10 cellular contexts compared by ENCODE assay signal in the genomic region with DNA sequence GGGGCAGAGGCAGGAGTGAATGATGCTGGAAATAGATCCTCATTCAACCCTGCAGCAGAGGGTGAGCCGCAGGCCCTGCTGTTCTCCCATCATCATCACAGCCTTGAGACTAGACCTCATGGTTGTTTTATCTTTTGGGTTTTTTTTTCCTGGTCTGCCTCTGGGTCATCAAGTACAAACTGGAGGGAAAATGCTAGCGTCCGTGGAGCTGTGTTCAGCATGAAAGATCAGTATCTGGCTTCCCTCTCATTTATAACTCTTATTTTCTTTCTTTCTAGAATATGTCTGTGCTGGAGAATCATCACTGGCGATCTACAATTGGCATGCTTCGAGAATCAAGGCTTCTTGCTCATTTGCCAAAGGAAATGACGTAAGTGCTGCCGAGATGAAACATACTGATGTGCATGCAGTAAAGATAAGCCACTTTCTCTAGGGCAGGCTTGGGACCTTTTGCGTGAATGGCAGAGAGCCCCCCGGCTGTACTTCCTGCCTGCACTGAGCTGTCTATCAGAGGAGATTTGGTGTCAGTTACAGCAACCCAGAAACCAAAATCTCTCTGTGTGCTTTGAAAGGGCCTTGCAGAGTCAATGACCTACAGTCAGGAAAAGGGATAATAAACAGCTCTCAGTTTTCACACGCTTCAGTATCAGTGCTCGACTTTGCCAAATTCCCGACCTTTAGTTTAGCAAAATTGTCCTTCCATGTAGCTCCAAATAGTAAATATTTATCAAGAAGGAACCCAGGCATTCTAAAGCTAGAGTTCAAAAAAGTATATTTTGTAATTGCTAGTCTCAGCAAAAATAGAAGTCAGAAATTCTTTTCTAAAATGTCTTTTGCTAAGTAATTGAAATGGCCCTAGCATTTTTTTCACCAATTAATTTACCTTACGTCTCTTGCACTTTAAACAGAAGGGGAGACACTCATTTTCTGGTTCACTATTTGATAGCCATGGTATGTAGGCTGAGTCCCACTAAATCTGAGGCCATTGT.
A peak's percentile ranks its signal among the peaks of the same experiment; 100 is the strongest.
DNase-seq lines count a peak whose midpoint lies in the region; ATAC-seq, FAIRE-seq and TF ChIP-seq lines count a peak whose summit lies in the region.
"Had no signal": no experiment of that assay in that cellular context is flagged by ENCODE, and none has a peak within 500 bp of the region (broad histone marks: within the 10 kb centered on the region; RNA-seq: fewer than 3 reads in every experiment).

No MANE protein-coding gene starts in this region.

- peak; percentile 18 for DNase-seq in HTR-8/SVneo (ENCODE audit: insufficient read length, low spot score)
- DNase-seq in right cardiac atrium = peak; percentile 47 to 71 (median 53)
- DNase-seq in trophoblast cell = peak; percentile 1 to 54
- no peak for DNase-seq in NCI-H510A treated with DMSO at 0.1 percent for 48 hours (lab: John Stamatoyannopoulos, UW)
- no peak for DNase-seq in stimulated activated naive CD8-positive, alpha-beta T cell treated with anti-CD3 and anti-CD28 coated beads, Interleukin-15, Interleukin-2, amounts not matched to agents 100 U/mL and 50 U/mL, for 24 hours
- DNase-seq in stimulated activated CD8-positive, alpha-beta memory T cell treated with anti-CD3 and anti-CD28 coated beads, Interleukin-4, amount 100 ng/mL, for 48 hours = no peak
- DNase-seq: NCI-H1105 treated with DMSO at 0.1 percent for 48 hours had no signal

- no peak overlapping the region for H2BK12ac ChIP-seq in trophoblast cell (ENCODE audit: low read length)

- H2BK5ac ChIP-seq in trophoblast cell (ENCODE audit: low read depth, low read length, poor library complexity) = no peak overlapping the region

- H2BK120ac ChIP-seq in trophoblast cell (ENCODE audit: insufficient read depth, low read length, poor library complexity) = no peak overlapping the region

- H3K4me1 ChIP-seq in right cardiac atrium (ENCODE audit: control insufficient read depth, insufficient read depth, low read length) (peaks cover 9% of the 10 kb centered on the region), trophoblast cell (ENCODE audit: control insufficient read depth in 1 of 2, insufficient read depth in 2 of 2, low read length in 2 of 2) (no peaks in the 10 kb centered on the region)

- no peaks in the 10 kb centered on the region for H3K79me1 ChIP-seq in trophoblast cell (ENCODE audit: low read length)

- no peak for TF ChIP-seq CTCF in VCaP (conservative IDR thresholded peaks at IDR 0.05)

- H3K27ac ChIP-seq in VCaP (peak overlapping the region; percentile 68), right cardiac atrium (ENCODE audit: low read length) (peak overlapping the region; percentile 78), trophoblast cell (ENCODE audit: low read depth, low read length) (no peak overlapping the region)

- no peaks in the 10 kb centered on the region for H3K36me3 ChIP-seq in trophoblast cell (ENCODE audit: control insufficient read depth in 1 of 2, insufficient read depth in 2 of 2, low read length in 2 of 2)

- H4K91ac ChIP-seq in trophoblast cell (ENCODE audit: low read depth, low read length) = no peak overlapping the region

- 20% methylated on average over 13 of the region's 13 CpGs for WGBS in right cardiac atrium
- WGBS in trophoblast cell (ENCODE audit: extremely low coverage, insufficient coverage, insufficient read length) = no CpG with 5 or more reads among the region's 13 CpGs

- no peak overlapping the region for H2AK5ac ChIP-seq in trophoblast cell (ENCODE audit: low read length)

- no peak overlapping the region for H3K4ac ChIP-seq in trophoblast cell (ENCODE audit: low read depth, low read length)

- intact Hi-C loops in right cardiac atrium (cut with DNase I) = no loop called here

- no peak overlapping the region for H3K14ac ChIP-seq in trophoblast cell (ENCODE audit: low read length)

- H3K27me3 ChIP-seq in right cardiac atrium (ENCODE audit: control insufficient read depth, insufficient read depth) (no peaks in the 10 kb centered on the region), trophoblast cell (ENCODE audit: insufficient read depth, low read length) (no peaks in the 10 kb centered on the region)

- no peak overlapping the region for H4K8ac ChIP-seq in trophoblast cell (ENCODE audit: low read depth, low read length)

- no peak overlapping the region for H3K23ac ChIP-seq in trophoblast cell (ENCODE audit: low read length)

- no peak overlapping the region for H4K12ac ChIP-seq in trophoblast cell (ENCODE audit: low read depth, low read length)

- FAIRE-seq in HTR-8/SVneo (lab: Jason Lieb, UNC) = no peak
- FAIRE-seq: keratinocyte had no signal

- no peak overlapping the region for H3K18ac ChIP-seq in trophoblast cell (ENCODE audit: low read length)

- H3K9me3 ChIP-seq in right cardiac atrium (ENCODE audit: control insufficient read depth, low read length) = no peaks in the 10 kb centered on the region
- no peaks in the 10 kb centered on the region for H3K9me3 ChIP-seq in trophoblast cell (ENCODE audit: insufficient read depth, low read depth, low read length)

- ATAC-seq in right cardiac atrium (peak; percentile 95 to 97), HG02885 (IDR thresholded peaks at IDR 0.05; ENCODE audit: poor library complexity, unreplicated experiment) (no peak)
- ATAC-seq in stimulated activated naive CD8-positive, alpha-beta T cell treated with anti-CD3 and anti-CD28 coated beads, Interleukin-15, Interleukin-2, amounts not matched to agents 100 U/mL and 50 U/mL, for 24 hours = no peak

- H3K4me3 ChIP-seq in right cardiac atrium (ENCODE audit: low read length) = no peak overlapping the region
- H3K4me3 ChIP-seq in trophoblast cell (ENCODE audit: low read depth, low read length) = no peak overlapping the region

- H3K4me2 ChIP-seq in trophoblast cell (ENCODE audit: low read length) = no peak overlapping the region

- H3K79me2 ChIP-seq in trophoblast cell (ENCODE audit: control insufficient read depth, insufficient read depth, low read length, poor library complexity) = no peaks in the 10 kb centered on the region

- H2AFZ ChIP-seq in trophoblast cell (ENCODE audit: insufficient read depth, low read length, poor library complexity) = no peak overlapping the region

- H3K9ac ChIP-seq in trophoblast cell (ENCODE audit: low read length) = no peak overlapping the region

Comparison
In these comparisons a context has a peak if more than half of its experiments do, and no peak if none do; other contexts are left out.
1. DNase-seq: peak in HTR-8/SVneo (single experiment), right cardiac atrium (3 of 3) and trophoblast cell (2 of 2); none in NCI-H510A treated with DMSO at 0.1 percent for 48 hours (single experiment), stimulated activated naive CD8-positive, alpha-beta T cell treated with anti-CD3 and anti-CD28 coated beads, Interleukin-15, Interleukin-2, amounts not matched to agents 100 U/mL and 50 U/mL, for 24 hours (single experiment) and stimulated activated CD8-positive, alpha-beta memory T cell treated with anti-CD3 and anti-CD28 coated beads, Interleukin-4, amount 100 ng/mL, for 48 hours (single experiment).
2. ATAC-seq: peak in right cardiac atrium (2 of 2); none in HG02885 (single experiment) and stimulated activated naive CD8-positive, alpha-beta T cell treated with anti-CD3 and anti-CD28 coated beads, Interleukin-15, Interleukin-2, amounts not matched to agents 100 U/mL and 50 U/mL, for 24 hours (single experiment).